Comparison of ENCODE assay signal across 16 cellular contexts in genomic region chr6:31468316-31468715, GRCh38.
"Had no signal": no experiment of that assay in that cellular context is flagged by ENCODE, and none has a peak within 500 bp of the region (broad histone marks: within the 10 kb centered on the region; RNA-seq: fewer than 3 reads in every experiment).

No MANE protein-coding gene starts in this region.

- H3K27me3 Mint-ChIP-seq: stimulated activated naive B cell treated with anti-CD40 and anti-IgM and Interleukin-4, amounts not matched to agents 10 μg/mL and 1 μg/mL and 100 μg/mL, for 72 hours; T-cell had no signal

- H3K9me3 Mint-ChIP-seq: stimulated activated naive B cell treated with anti-CD40 and anti-IgM and Interleukin-4, amounts not matched to agents 10 μg/mL and 1 μg/mL and 100 μg/mL, for 72 hours; T-cell had no signal

- ATAC-seq: left lung; pancreas; sciatic nerve; stimulated activated naive B cell treated with anti-CD40 and anti-IgM and Interleukin-4, amounts not matched to agents 10 μg/mL and 1 μg/mL and 100 μg/mL, for 72 hours; T-cell had no signal

- H3K4me3 Mint-ChIP-seq: stimulated activated naive B cell treated with anti-CD40 and anti-IgM and Interleukin-4, amounts not matched to agents 10 μg/mL and 1 μg/mL and 100 μg/mL, for 72 hours had no signal

- DNase-seq: activated CD4-positive, alpha-beta T cell treated with anti-CD3 and anti-CD28 coated beads for 1 hour; activated CD4-positive, alpha-beta T cell treated with anti-CD3 and anti-CD28 coated beads, Interleukin-2, amount 50 U/mL, for 48 hours; activated naive CD4-positive, alpha-beta T cell; aorta; brain microvascular endothelial cell; central memory CD4-positive, alpha-beta T cell; left lung; midbrain; pancreas; SK-N-SH; stimulated activated CD4-positive, alpha-beta T cell treated with anti-CD3 and anti-CD28 coated beads, Interleukin-4, amount 100 ng/mL, for 4 hours; stimulated activated naive B cell treated with anti-CD40 and anti-IgM and Interleukin-4, amounts not matched to agents 10 μg/mL and 1 μg/mL and 100 μg/mL, for 72 hours; T-cell; T-helper 9 cell; upper lobe of left lung had no signal

- H3K27ac Mint-ChIP-seq: stimulated activated naive B cell treated with anti-CD40 and anti-IgM and Interleukin-4, amounts not matched to agents 10 μg/mL and 1 μg/mL and 100 μg/mL, for 72 hours had no signal
